In the genomic region with DNA sequence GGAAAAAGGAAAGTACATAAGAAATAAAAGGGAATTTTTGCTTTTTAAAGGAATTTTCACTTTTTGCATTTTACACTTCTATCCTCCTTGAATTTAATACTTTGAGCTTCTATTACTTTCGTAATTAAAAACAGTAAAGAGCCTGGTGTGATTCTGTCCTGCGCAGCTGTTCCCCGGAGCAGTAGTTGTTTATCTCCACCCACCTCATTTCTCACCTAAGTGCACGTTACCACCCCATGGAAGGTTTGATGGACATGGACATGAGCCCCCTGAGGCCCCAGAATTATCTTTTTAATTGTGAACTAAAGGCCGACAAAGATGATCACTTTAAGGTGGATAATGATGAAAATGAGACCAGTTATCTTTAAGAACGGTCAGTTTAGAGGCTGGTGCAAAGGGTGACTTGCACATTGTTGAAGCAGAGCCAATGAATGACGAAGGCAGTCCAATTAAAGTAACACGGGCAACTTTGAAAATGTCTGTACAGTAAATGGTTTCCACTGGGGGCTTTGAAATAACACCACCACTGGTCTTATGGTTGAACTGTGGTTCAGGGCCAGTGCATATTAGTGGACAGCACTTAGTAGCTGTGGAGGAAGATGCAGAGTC, we compare ENCODE assay signal across 27 cellular contexts. TPM values are rescaled to one million over a fixed set of nuclear protein-coding genes. Genes with fewer than 3 reads are reported as not detected.
DNase-seq lines count a peak whose midpoint lies in the region; ATAC-seq lines count a peak whose summit lies in the region.
"Had no signal": no experiment of that assay in that cellular context is flagged by ENCODE, and none has a peak within 500 bp of the region (broad histone marks: within the 10 kb centered on the region; RNA-seq: fewer than 3 reads in every experiment).

No MANE protein-coding gene starts in this region.

- H3K9me3 Mint-ChIP-seq in activated T-cell treated with anti-CD3 and anti-CD28 coated beads, Interleukin-2, amount 50 U/mL, for 72 hours: no peaks in the 10 kb centered on the region
- H3K9me3 Mint-ChIP-seq in activated naive CD8-positive, alpha-beta T cell treated with anti-CD3 and anti-CD28 coated beads, Interleukin-2, amount 50 U/mL, for 24 hours: no peaks in the 10 kb centered on the region
- H3K9me3 Mint-ChIP-seq in stimulated activated naive CD8-positive, alpha-beta T cell treated with anti-CD3 and anti-CD28 coated beads, Interleukin-15, Interleukin-2, amounts not matched to agents 100 ng/mL and 50 ng/mL, for 24 hours: no peaks in the 10 kb centered on the region
- H3K9me3 Mint-ChIP-seq: memory B cell, type B pancreatic cell had no signal

- no peak for DNase-seq in activated T-cell treated with anti-CD3 and anti-CD28 coated beads, Interleukin-2, amount 50 U/mL, for 72 hours
- DNase-seq in activated T-cell treated with anti-CD3 and anti-CD28 coated beads, Interleukin-2, amount 50 U/mL, for 1 hour: no peak
- DNase-seq in H4 (ENCODE audit: low spot score) (peak; percentile 4), GF-D8 (lab: John Stamatoyannopoulos, UW) (no peak), NCI-H2171 (lab: John Stamatoyannopoulos, UW) (no peak)
- no peak for DNase-seq in activated naive CD8-positive, alpha-beta T cell treated with anti-CD3 and anti-CD28 coated beads, Interleukin-2, amount 50 U/mL, for 24 hours
- DNase-seq: activated CD4-positive, alpha-beta T cell treated with anti-CD3 and anti-CD28 coated beads for 4 hours; anterior cingulate cortex; caudate nucleus; GDM1; heart left ventricle; Kasumi-1; left cardiac atrium; NCI-H1092; NCI-H2029; NCI-H345; NCI-H774; occipital lobe; SHP77 treated with DMSO at 0.1 percent for 48 hours; stimulated activated CD4-positive, alpha-beta T cell treated with anti-CD3 and anti-CD28 coated beads, Interleukin-4, amount 100 ng/mL, for 24 hours had no signal

- H3K4me3 Mint-ChIP-seq in activated T-cell treated with anti-CD3 and anti-CD28 coated beads, Interleukin-2, amount 50 U/mL, for 72 hours: peak overlapping the region in 1 of 2 donors; percentile 60
- H3K4me3 Mint-ChIP-seq in activated naive CD8-positive, alpha-beta T cell treated with anti-CD3 and anti-CD28 coated beads, Interleukin-2, amount 50 U/mL, for 24 hours: peak overlapping the region; percentile 40
- H3K4me3 Mint-ChIP-seq in stimulated activated naive CD8-positive, alpha-beta T cell treated with anti-CD3 and anti-CD28 coated beads, Interleukin-15, Interleukin-2, amounts not matched to agents 100 ng/mL and 50 ng/mL, for 24 hours: peak overlapping the region; percentile 61
- H3K4me3 Mint-ChIP-seq: memory B cell, type B pancreatic cell had no signal

- H3K4me1 Mint-ChIP-seq in activated T-cell treated with anti-CD3 and anti-CD28 coated beads, Interleukin-2, amount 50 U/mL, for 72 hours (ENCODE audit: low read depth): peaks cover 27% of the 10 kb centered on the region
- peaks cover 34% of the 10 kb centered on the region for H3K4me1 Mint-ChIP-seq in activated naive CD8-positive, alpha-beta T cell treated with anti-CD3 and anti-CD28 coated beads, Interleukin-2, amount 50 U/mL, for 24 hours
- peaks cover 45% of the 10 kb centered on the region for H3K4me1 Mint-ChIP-seq in stimulated activated naive CD8-positive, alpha-beta T cell treated with anti-CD3 and anti-CD28 coated beads, Interleukin-15, Interleukin-2, amounts not matched to agents 100 ng/mL and 50 ng/mL, for 24 hours (ENCODE audit: low read depth)
- H3K4me1 Mint-ChIP-seq: memory B cell had no signal

- no peak for ATAC-seq in activated T-cell treated with anti-CD3 and anti-CD28 coated beads, Interleukin-2, amount 50 U/mL, for 72 hours (replicated peaks in 1 of 2)
- ATAC-seq in activated naive CD8-positive, alpha-beta T cell treated with anti-CD3 and anti-CD28 coated beads, Interleukin-2, amount 50 U/mL, for 24 hours: no peak
- no peak for ATAC-seq in HG03159 (IDR thresholded peaks at IDR 0.05; ENCODE audit: unreplicated experiment)
- ATAC-seq: heart left ventricle, left cardiac atrium had no signal

- H3K36me3 Mint-ChIP-seq in activated T-cell treated with anti-CD3 and anti-CD28 coated beads, Interleukin-2, amount 50 U/mL, for 72 hours (ENCODE audit: insufficient read depth in 2 of 2): no peaks in the 10 kb centered on the region
- no peaks in the 10 kb centered on the region for H3K36me3 Mint-ChIP-seq in activated naive CD8-positive, alpha-beta T cell treated with anti-CD3 and anti-CD28 coated beads, Interleukin-2, amount 50 U/mL, for 24 hours (ENCODE audit: low read depth)
- peaks cover 6% of the 10 kb centered on the region for H3K36me3 Mint-ChIP-seq in stimulated activated naive CD8-positive, alpha-beta T cell treated with anti-CD3 and anti-CD28 coated beads, Interleukin-15, Interleukin-2, amounts not matched to agents 100 ng/mL and 50 ng/mL, for 24 hours (ENCODE audit: low read depth)
- H3K36me3 Mint-ChIP-seq: memory B cell, type B pancreatic cell had no signal

- peaks cover 14% of the 10 kb centered on the region for H3K27me3 Mint-ChIP-seq in activated T-cell treated with anti-CD3 and anti-CD28 coated beads, Interleukin-2, amount 50 U/mL, for 72 hours (ENCODE audit: low read depth)
- H3K27me3 Mint-ChIP-seq in activated naive CD8-positive, alpha-beta T cell treated with anti-CD3 and anti-CD28 coated beads, Interleukin-2, amount 50 U/mL, for 24 hours: no peaks in the 10 kb centered on the region
- no peaks in the 10 kb centered on the region for H3K27me3 Mint-ChIP-seq in stimulated activated naive CD8-positive, alpha-beta T cell treated with anti-CD3 and anti-CD28 coated beads, Interleukin-15, Interleukin-2, amounts not matched to agents 100 ng/mL and 50 ng/mL, for 24 hours
- H3K27me3 Mint-ChIP-seq: type B pancreatic cell had no signal

- peak overlapping the region; percentile 66 for H3K27ac Mint-ChIP-seq in activated T-cell treated with anti-CD3 and anti-CD28 coated beads, Interleukin-2, amount 50 U/mL, for 72 hours
- H3K27ac Mint-ChIP-seq in activated naive CD8-positive, alpha-beta T cell treated with anti-CD3 and anti-CD28 coated beads, Interleukin-2, amount 50 U/mL, for 24 hours: peak overlapping the region; percentile 89
- H3K27ac Mint-ChIP-seq in stimulated activated naive CD8-positive, alpha-beta T cell treated with anti-CD3 and anti-CD28 coated beads, Interleukin-15, Interleukin-2, amounts not matched to agents 100 ng/mL and 50 ng/mL, for 24 hours: peak overlapping the region; percentile 93
- H3K27ac Mint-ChIP-seq: memory B cell, type B pancreatic cell had no signal

RNA-seq across cellular contexts. Expression of a gene that starts 52.1 kb away (rescaled TPM):
- not detected for total RNA-seq in activated T-cell treated with anti-CD3 and anti-CD28 coated beads, Interleukin-2, amount 50 U/mL, for 72 hours
- not detected in 2 replicates for total RNA-seq in H4 (2014; rRNA removed; shearing (Covaris generic))
- total RNA-seq: dermis microvascular lymphatic vessel endothelial cell, endothelial cell of umbilical vein, heart left ventricle, left cardiac atrium, occipital lobe, OCI-LY7 had no signal
